In genomic region chr4:153676984-153677383, GRCh38 we compare ENCODE assay signal across 15 cellular contexts. TPM values are rescaled to one million over a fixed set of nuclear protein-coding genes. Genes with fewer than 3 reads are reported as not detected.
DNase-seq lines count a peak whose midpoint lies in the region; ATAC-seq and TF ChIP-seq lines count a peak whose summit lies in the region.
"Had no signal": no experiment of that assay in that cellular context is flagged by ENCODE, and none has a peak within 500 bp of the region (broad histone marks: within the 10 kb centered on the region; RNA-seq: fewer than 3 reads in every experiment).

No MANE protein-coding gene starts in this region.

- peaks cover 16% of the 10 kb centered on the region for H3K4me1 ChIP-seq in RWPE2 (ENCODE audit: insufficient read depth, poor library complexity, severe bottlenecking)
- no peaks in the 10 kb centered on the region for H3K4me1 ChIP-seq in fibroblast of lung (ENCODE audit: control insufficient read depth, extremely low read depth, insufficient read depth, low read length)
- H3K4me1 ChIP-seq in body of pancreas, result no peaks in the 10 kb centered on the region
- H3K4me1 ChIP-seq: vagina had no signal

- H3K27ac ChIP-seq in RWPE2 (ENCODE audit: poor library complexity, severe bottlenecking), result peak overlapping the region; percentile 61
- H3K27ac ChIP-seq in fibroblast of lung (ENCODE audit: insufficient read depth, low read length), result no peak overlapping the region
- no peak overlapping the region for H3K27ac ChIP-seq in body of pancreas
- H3K27ac ChIP-seq: PC-9, vagina had no signal

- intact Hi-C loops in body of pancreas (cut with DNase I), result no loop called here

- no peaks in the 10 kb centered on the region for H4K20me1 ChIP-seq in fibroblast of lung (ENCODE audit: control insufficient read depth, extremely low read depth, insufficient read depth, low read length)

- no peak overlapping the region for H2AFZ ChIP-seq in fibroblast of lung (ENCODE audit: low read length)
- H2AFZ ChIP-seq: PC-9 had no signal

- TF ChIP-seq CTCF in RWPE2 (IDR thresholded peaks at IDR 0.05; ENCODE audit: poor library complexity, severe bottlenecking) (no peak), fibroblast of lung (conservative IDR thresholded peaks at IDR 0.05 in 1 of 2, IDR thresholded peaks at IDR 0.05 in 1 of 2; ENCODE audit: low read depth in 1 of 2, low read length in 2 of 2) (no peak), retinal pigment epithelial cell (conservative IDR thresholded peaks at IDR 0.05; ENCODE audit: low read depth, low read length) (no peak), body of pancreas (IDR thresholded peaks at IDR 0.05) (no peak)

- no peaks in the 10 kb centered on the region for H3K36me3 ChIP-seq in RWPE2 (ENCODE audit: low read depth)
- no peaks in the 10 kb centered on the region for H3K36me3 ChIP-seq in fibroblast of lung (ENCODE audit: control insufficient read depth, insufficient read depth, low read length)
- H3K36me3 ChIP-seq in body of pancreas (replicated peaks in 1 of 2; ENCODE audit: insufficient read depth in 1 of 2, low read depth in 2 of 2), result no peaks in the 10 kb centered on the region
- H3K36me3 ChIP-seq: vagina had no signal

- H3K4me2 ChIP-seq in fibroblast of lung (ENCODE audit: extremely low read depth, insufficient read depth, low read length), result no peak overlapping the region
- H3K4me2 ChIP-seq: PC-9 had no signal

- ATAC-seq in RWPE2 (ENCODE audit: low read depth) (peak; percentile 98), body of pancreas (no peak), HG03045 (IDR thresholded peaks at IDR 0.05; ENCODE audit: unreplicated experiment) (no peak)

- H3K79me2 ChIP-seq in fibroblast of lung (ENCODE audit: control insufficient read depth, insufficient read depth, low read length), result no peaks in the 10 kb centered on the region

- H3K27me3 ChIP-seq in RWPE2 (ENCODE audit: insufficient read depth, poor library complexity, severe bottlenecking) (no peaks in the 10 kb centered on the region), fibroblast of lung (ENCODE audit: control insufficient read depth, insufficient read depth, low read length) (no peaks in the 10 kb centered on the region), body of pancreas (no peaks in the 10 kb centered on the region)
- H3K27me3 ChIP-seq: vagina had no signal

- TF ChIP-seq POLR2A in body of pancreas (IDR thresholded peaks at IDR 0.05), result no peak

- no peak overlapping the region for H3K4me3 ChIP-seq in RWPE2 (ENCODE audit: severe bottlenecking)
- no peak overlapping the region for H3K4me3 ChIP-seq in fibroblast of lung (replicated peaks in 1 of 4; ENCODE audit: control extremely low read depth in 1 of 4, insufficient read depth in 1 of 4, low read depth in 3 of 4, low read length in 4 of 4)
- no peak overlapping the region for H3K4me3 ChIP-seq in retinal pigment epithelial cell (ENCODE audit: low read length)
- H3K4me3 ChIP-seq in body of pancreas, result no peak overlapping the region
- H3K4me3 ChIP-seq: PC-9, vagina had no signal

- WGBS in body of pancreas, 2 donors, result 29 to 35% methylated on average over 1 of the region's 1 CpG

- peaks cover 8% of the 10 kb centered on the region for H3K9me3 ChIP-seq in RWPE2 (ENCODE audit: severe bottlenecking)
- H3K9me3 ChIP-seq in fibroblast of lung (ENCODE audit: control insufficient read depth, insufficient read depth, low read depth, low read length), result no peaks in the 10 kb centered on the region
- no peaks in the 10 kb centered on the region for H3K9me3 ChIP-seq in body of pancreas

- DNase-seq in GM04503 (ENCODE audit: low read depth), result peak; percentile 37
- DNase-seq in RWPE2 (ENCODE audit: low spot score), result no peak
- DNase-seq in fibroblast of lung (ENCODE audit: low read depth in 2 of 2), result peak; percentile 75 to 93
- DNase-seq in retinal pigment epithelial cell (ENCODE audit: low read depth), result peak; percentile 62
- no peak for DNase-seq in body of pancreas
- no peak for DNase-seq in SK-N-DZ (ENCODE audit: low spot score)
- no peak for DNase-seq in ecto neural progenitor cell (ENCODE audit: low spot score)
- DNase-seq: DND-41, head of caudate nucleus, KG1, NCI-H2171 treated with DMSO at 0.1 percent for 48 hours, PC-9, retina had no signal

- H3K9ac ChIP-seq in fibroblast of lung (ENCODE audit: insufficient read depth, low read length), result no peak overlapping the region

RNA-seq across cellular contexts. Expression of gene TLR2, which starts 7.1 kb away (rescaled TPM):
- total RNA-seq in fibroblast of lung, result under 0.01 and 0.77 TPM in 2 replicates
- 0.17 and 0.29 TPM in 2 replicates for polyA plus RNA-seq in fibroblast of lung
- polyA plus RNA-seq in fibroblast of lung (2012), result 0.06 and 0.16 TPM in 2 replicates
- not detected in 2 replicates for polyA minus RNA-seq in fibroblast of lung (ENCODE audit: low replicate concordance)
- total RNA-seq in body of pancreas, result 10 to 100 TPM in 1 of 2 donors, 1 to 10 TPM in 1; 9.9 to 15.8 TPM
- 0.06 and 0.17 TPM in 2 replicates for polyA plus RNA-seq in SK-N-DZ (2014; cell fraction: cytosol; rRNA removed)
- 0.80 and 1.1 TPM in 2 replicates for polyA plus RNA-seq in SK-N-DZ (2014; cell fraction: nucleus; rRNA removed)

Comparison
In these comparisons a context has a peak if more than half of its experiments do, and no peak if none do; other contexts are left out.
1. DNase-seq: peak in GM04503 (single experiment), fibroblast of lung (2 of 2) and retinal pigment epithelial cell (single experiment); none in RWPE2 (single experiment), body of pancreas (0 of 4), SK-N-DZ (single experiment) and ecto neural progenitor cell (single experiment).